Comparison of ENCODE assay signal across 1 cellular context in genomic region chr7:123534383-123535260, GRCh38.
TF ChIP-seq lines count a peak whose summit lies in the region.

TSS of gene IQUB (minus strand) at chr7:123534595. CDS start at chr7:123512340, 22,255 bp downstream.

TF ChIP-seq in HepG2, 621 proteins besides CTCF, POLR2A, EP300 and RAD21 (continued from another document and continues in another):
- TF ChIP-seq FUBP1 (CRISPR knock-in tag; IDR thresholded peaks at IDR 0.05; ENCODE audit: borderline replicate concordance): no peak
- no peak for TF ChIP-seq ZBTB43 (CRISPR knock-in tag; conservative IDR thresholded peaks at IDR 0.05)
- no peak for TF ChIP-seq GTF3A (CRISPR knock-in tag; conservative IDR thresholded peaks at IDR 0.05)
- TF ChIP-seq, protein P1, sequence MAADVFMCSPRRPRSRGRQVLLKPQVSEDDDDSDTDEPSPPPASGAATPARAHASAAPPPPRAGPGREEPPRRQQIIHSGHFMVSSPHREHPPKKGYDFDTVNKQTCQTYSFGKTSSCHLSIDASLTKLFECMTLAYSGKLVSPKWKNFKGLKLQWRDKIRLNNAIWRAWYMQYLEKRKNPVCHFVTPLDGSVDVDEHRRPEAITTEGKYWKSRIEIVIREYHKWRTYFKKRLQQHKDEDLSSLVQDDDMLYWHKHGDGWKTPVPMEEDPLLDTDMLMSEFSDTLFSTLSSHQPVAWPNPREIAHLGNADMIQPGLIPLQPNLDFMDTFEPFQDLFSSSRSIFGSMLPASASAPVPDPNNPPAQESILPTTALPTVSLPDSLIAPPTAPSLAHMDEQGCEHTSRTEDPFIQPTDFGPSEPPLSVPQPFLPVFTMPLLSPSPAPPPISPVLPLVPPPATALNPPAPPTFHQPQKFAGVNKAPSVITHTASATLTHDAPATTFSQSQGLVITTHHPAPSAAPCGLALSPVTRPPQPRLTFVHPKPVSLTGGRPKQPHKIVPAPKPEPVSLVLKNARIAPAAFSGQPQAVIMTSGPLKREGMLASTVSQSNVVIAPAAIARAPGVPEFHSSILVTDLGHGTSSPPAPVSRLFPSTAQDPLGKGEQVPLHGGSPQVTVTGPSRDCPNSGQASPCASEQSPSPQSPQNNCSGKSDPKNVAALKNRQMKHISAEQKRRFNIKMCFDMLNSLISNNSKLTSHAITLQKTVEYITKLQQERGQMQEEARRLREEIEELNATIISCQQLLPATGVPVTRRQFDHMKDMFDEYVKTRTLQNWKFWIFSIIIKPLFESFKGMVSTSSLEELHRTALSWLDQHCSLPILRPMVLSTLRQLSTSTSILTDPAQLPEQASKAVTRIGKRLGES (CRISPR knock-in tag; IDR thresholded peaks at IDR 0.05; ENCODE audit: borderline replicate concordance): no peak
- TF ChIP-seq ZNF567 (CRISPR knock-in tag; IDR thresholded peaks at IDR 0.05; ENCODE audit: borderline replicate concordance): no peak
- TF ChIP-seq KLF15 (CRISPR knock-in tag; IDR thresholded peaks at IDR 0.05; ENCODE audit: borderline replicate concordance): no peak
- no peak for TF ChIP-seq SRY (CRISPR knock-in tag; IDR thresholded peaks at IDR 0.05)
- TF ChIP-seq, protein P2, sequence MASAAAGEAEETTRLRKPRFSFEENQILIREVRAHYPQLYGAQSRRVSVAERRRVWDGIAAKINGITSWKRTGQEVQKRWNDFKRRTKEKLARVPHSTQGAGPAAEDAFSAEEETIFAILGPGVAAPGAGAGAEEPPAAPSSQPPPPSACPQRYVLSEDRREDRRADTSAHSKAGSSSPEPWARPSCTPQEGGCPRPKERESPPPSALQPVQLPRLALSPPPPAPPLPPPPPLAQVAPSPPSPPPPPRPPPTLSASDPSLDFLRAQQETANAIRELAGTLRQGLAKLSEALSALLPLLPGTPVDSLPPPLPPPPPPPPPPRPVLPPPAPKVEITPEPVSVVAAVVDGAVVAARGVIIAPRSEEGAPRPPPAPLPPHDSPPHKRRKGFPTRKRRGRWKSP (CRISPR knock-in tag; IDR thresholded peaks at IDR 0.05): no peak
- TF ChIP-seq ZC3H4 (CRISPR knock-in tag; IDR thresholded peaks at IDR 0.05; ENCODE audit: borderline replicate concordance): no peak
- no peak for TF ChIP-seq ISX (CRISPR knock-in tag; conservative IDR thresholded peaks at IDR 0.05)
- no peak for TF ChIP-seq ZNF260 (CRISPR knock-in tag; IDR thresholded peaks at IDR 0.05; ENCODE audit: borderline replicate concordance, low read depth)
- TF ChIP-seq GFI1 (CRISPR knock-in tag; IDR thresholded peaks at IDR 0.05; ENCODE audit: borderline replicate concordance): no peak
- 0 out of 2 replicates have a peak, but pooled peaks have one; percentile 17 for TF ChIP-seq SP2 (CRISPR knock-in tag; IDR thresholded peaks at IDR 0.05)
- no peak for TF ChIP-seq REPIN1 (CRISPR knock-in tag; IDR thresholded peaks at IDR 0.05; ENCODE audit: borderline replicate concordance, low read depth)
- TF ChIP-seq ZNF274 (CRISPR knock-in tag; IDR thresholded peaks at IDR 0.05): no peak
- no peak for TF ChIP-seq ZNF446 (CRISPR knock-in tag; IDR thresholded peaks at IDR 0.05)
- TF ChIP-seq ETV5 (CRISPR knock-in tag; IDR thresholded peaks at IDR 0.05; ENCODE audit: borderline replicate concordance): 0 out of 2 replicates have a peak, but pooled peaks have one; percentile 11
- no peak for TF ChIP-seq NRL (CRISPR knock-in tag; IDR thresholded peaks at IDR 0.05; ENCODE audit: borderline replicate concordance)
- TF ChIP-seq HNRNPH1 (optimal IDR thresholded peaks at IDR 0.05; ENCODE audit: low read depth, low read length): no peak
- TF ChIP-seq, protein P3, sequence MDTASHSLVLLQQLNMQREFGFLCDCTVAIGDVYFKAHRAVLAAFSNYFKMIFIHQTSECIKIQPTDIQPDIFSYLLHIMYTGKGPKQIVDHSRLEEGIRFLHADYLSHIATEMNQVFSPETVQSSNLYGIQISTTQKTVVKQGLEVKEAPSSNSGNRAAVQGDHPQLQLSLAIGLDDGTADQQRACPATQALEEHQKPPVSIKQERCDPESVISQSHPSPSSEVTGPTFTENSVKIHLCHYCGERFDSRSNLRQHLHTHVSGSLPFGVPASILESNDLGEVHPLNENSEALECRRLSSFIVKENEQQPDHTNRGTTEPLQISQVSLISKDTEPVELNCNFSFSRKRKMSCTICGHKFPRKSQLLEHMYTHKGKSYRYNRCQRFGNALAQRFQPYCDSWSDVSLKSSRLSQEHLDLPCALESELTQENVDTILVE (CRISPR knock-in tag; IDR thresholded peaks at IDR 0.05): no peak
- no peak for TF ChIP-seq ATF2 (CRISPR knock-in tag; IDR thresholded peaks at IDR 0.05)
- TF ChIP-seq, protein P4, sequence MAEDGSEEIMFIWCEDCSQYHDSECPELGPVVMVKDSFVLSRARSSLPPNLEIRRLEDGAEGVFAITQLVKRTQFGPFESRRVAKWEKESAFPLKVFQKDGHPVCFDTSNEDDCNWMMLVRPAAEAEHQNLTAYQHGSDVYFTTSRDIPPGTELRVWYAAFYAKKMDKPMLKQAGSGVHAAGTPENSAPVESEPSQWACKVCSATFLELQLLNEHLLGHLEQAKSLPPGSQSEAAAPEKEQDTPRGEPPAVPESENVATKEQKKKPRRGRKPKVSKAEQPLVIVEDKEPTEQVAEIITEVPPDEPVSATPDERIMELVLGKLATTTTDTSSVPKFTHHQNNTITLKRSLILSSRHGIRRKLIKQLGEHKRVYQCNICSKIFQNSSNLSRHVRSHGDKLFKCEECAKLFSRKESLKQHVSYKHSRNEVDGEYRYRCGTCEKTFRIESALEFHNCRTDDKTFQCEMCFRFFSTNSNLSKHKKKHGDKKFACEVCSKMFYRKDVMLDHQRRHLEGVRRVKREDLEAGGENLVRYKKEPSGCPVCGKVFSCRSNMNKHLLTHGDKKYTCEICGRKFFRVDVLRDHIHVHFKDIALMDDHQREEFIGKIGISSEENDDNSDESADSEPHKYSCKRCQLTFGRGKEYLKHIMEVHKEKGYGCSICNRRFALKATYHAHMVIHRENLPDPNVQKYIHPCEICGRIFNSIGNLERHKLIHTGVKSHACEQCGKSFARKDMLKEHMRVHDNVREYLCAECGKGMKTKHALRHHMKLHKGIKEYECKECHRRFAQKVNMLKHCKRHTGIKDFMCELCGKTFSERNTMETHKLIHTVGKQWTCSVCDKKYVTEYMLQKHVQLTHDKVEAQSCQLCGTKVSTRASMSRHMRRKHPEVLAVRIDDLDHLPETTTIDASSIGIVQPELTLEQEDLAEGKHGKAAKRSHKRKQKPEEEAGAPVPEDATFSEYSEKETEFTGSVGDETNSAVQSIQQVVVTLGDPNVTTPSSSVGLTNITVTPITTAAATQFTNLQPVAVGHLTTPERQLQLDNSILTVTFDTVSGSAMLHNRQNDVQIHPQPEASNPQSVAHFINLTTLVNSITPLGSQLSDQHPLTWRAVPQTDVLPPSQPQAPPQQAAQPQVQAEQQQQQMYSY (CRISPR knock-in tag; IDR thresholded peaks at IDR 0.05): no peak
- TF ChIP-seq, protein P5, sequence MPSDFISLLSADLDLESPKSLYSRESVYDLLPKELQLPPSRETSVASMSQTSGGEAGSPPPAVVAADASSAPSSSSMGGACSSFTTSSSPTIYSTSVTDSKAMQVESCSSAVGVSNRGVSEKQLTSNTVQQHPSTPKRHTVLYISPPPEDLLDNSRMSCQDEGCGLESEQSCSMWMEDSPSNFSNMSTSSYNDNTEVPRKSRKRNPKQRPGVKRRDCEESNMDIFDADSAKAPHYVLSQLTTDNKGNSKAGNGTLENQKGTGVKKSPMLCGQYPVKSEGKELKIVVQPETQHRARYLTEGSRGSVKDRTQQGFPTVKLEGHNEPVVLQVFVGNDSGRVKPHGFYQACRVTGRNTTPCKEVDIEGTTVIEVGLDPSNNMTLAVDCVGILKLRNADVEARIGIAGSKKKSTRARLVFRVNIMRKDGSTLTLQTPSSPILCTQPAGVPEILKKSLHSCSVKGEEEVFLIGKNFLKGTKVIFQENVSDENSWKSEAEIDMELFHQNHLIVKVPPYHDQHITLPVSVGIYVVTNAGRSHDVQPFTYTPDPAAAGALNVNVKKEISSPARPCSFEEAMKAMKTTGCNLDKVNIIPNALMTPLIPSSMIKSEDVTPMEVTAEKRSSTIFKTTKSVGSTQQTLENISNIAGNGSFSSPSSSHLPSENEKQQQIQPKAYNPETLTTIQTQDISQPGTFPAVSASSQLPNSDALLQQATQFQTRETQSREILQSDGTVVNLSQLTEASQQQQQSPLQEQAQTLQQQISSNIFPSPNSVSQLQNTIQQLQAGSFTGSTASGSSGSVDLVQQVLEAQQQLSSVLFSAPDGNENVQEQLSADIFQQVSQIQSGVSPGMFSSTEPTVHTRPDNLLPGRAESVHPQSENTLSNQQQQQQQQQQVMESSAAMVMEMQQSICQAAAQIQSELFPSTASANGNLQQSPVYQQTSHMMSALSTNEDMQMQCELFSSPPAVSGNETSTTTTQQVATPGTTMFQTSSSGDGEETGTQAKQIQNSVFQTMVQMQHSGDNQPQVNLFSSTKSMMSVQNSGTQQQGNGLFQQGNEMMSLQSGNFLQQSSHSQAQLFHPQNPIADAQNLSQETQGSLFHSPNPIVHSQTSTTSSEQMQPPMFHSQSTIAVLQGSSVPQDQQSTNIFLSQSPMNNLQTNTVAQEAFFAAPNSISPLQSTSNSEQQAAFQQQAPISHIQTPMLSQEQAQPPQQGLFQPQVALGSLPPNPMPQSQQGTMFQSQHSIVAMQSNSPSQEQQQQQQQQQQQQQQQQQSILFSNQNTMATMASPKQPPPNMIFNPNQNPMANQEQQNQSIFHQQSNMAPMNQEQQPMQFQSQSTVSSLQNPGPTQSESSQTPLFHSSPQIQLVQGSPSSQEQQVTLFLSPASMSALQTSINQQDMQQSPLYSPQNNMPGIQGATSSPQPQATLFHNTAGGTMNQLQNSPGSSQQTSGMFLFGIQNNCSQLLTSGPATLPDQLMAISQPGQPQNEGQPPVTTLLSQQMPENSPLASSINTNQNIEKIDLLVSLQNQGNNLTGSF (CRISPR knock-in tag; IDR thresholded peaks at IDR 0.05): no peak
- no peak for TF ChIP-seq TRIM24 (CRISPR knock-in tag; IDR thresholded peaks at IDR 0.05)
- TF ChIP-seq, protein P6, sequence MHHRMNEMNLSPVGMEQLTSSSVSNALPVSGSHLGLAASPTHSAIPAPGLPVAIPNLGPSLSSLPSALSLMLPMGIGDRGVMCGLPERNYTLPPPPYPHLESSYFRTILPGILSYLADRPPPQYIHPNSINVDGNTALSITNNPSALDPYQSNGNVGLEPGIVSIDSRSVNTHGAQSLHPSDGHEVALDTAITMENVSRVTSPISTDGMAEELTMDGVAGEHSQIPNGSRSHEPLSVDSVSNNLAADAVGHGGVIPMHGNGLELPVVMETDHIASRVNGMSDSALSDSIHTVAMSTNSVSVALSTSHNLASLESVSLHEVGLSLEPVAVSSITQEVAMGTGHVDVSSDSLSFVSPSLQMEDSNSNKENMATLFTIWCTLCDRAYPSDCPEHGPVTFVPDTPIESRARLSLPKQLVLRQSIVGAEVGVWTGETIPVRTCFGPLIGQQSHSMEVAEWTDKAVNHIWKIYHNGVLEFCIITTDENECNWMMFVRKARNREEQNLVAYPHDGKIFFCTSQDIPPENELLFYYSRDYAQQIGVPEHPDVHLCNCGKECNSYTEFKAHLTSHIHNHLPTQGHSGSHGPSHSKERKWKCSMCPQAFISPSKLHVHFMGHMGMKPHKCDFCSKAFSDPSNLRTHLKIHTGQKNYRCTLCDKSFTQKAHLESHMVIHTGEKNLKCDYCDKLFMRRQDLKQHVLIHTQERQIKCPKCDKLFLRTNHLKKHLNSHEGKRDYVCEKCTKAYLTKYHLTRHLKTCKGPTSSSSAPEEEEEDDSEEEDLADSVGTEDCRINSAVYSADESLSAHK (CRISPR knock-in tag; IDR thresholded peaks at IDR 0.05; ENCODE audit: borderline replicate concordance): no peak
- TF ChIP-seq, protein P7, sequence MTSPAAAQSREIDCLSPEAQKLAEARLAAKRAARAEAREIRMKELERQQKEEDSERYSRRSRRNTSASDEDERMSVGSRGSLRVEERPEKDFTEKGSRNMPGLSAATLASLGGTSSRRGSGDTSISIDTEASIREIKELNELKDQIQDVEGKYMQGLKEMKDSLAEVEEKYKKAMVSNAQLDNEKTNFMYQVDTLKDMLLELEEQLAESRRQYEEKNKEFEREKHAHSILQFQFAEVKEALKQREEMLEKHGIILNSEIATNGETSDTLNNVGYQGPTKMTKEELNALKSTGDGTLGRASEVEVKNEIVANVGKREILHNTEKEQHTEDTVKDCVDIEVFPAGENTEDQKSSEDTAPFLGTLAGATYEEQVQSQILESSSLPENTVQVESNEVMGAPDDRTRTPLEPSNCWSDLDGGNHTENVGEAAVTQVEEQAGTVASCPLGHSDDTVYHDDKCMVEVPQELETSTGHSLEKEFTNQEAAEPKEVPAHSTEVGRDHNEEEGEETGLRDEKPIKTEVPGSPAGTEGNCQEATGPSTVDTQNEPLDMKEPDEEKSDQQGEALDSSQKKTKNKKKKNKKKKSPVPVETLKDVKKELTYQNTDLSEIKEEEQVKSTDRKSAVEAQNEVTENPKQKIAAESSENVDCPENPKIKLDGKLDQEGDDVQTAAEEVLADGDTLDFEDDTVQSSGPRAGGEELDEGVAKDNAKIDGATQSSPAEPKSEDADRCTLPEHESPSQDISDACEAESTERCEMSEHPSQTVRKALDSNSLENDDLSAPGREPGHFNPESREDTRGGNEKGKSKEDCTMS (CRISPR knock-in tag; conservative IDR thresholded peaks at IDR 0.05): no peak
- TF ChIP-seq ZNF24 (IDR thresholded peaks at IDR 0.05): no peak
- TF ChIP-seq, protein P8, sequence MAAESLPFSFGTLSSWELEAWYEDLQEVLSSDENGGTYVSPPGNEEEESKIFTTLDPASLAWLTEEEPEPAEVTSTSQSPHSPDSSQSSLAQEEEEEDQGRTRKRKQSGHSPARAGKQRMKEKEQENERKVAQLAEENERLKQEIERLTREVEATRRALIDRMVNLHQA (CRISPR knock-in tag; IDR thresholded peaks at IDR 0.05): no peak
